ENCODE assay signal across 8 cellular contexts in the genomic region with DNA sequence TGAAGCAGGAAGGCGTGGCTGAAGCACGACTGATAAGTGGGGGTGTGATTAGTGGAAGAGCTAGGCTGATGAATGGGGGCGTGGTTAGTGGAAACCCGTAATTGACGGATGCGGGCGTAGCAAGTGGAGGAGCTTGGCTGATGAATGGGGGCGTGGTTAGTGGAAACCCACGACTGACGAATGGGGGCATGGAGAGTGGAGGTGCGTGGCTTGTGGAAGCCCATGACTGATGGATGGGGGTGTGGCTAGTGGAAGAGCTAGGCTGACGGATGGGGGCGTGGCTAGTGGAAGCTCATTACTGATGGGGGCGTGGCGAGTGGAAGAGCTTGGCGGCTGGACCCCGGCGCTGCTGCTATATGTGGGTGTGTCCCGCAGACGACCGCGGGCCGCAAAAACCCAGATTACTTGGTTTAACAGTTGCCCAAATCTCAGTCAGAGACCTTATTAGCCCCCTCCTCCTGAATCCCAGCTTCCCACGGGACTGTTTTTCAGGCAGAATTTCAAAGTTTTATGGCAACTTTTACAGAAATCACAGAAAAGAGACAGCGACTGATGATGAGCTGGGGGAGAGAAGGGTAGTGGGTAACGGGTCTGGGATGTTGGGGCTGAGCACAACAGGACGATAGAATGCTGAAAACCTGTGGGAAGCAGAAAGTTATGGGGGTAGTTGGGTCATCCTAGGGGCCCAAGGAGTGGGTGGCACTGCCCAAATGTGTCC. TPM values are rescaled to one million over a fixed set of nuclear protein-coding genes. Genes with fewer than 3 reads are reported as not detected.
DNase-seq lines count a peak whose midpoint lies in the region; ATAC-seq and TF ChIP-seq lines count a peak whose summit lies in the region.

No MANE protein-coding gene starts in this region.

- TF ChIP-seq CTCF in dorsolateral prefrontal cortex (IDR thresholded peaks at IDR 0.05 in 54 of 56, conservative IDR thresholded peaks at IDR 0.05 in 2 of 56; ENCODE audit: low read depth in 1 of 56, partially characterized antibody in 56 of 56) (no peak), left lung (IDR thresholded peaks at IDR 0.05) (no peak), chondrocyte (IDR thresholded peaks at IDR 0.05) (no peak)

- intact Hi-C loops in CD4-positive, alpha-beta memory T cell (cut with micrococcal nuclease) = no loop called here
- intact Hi-C loops in dorsolateral prefrontal cortex (cut with DNase I) = no loop called here
- intact Hi-C loops in left lung (cut with DNase I) = no loop called here

- no peaks in the 10 kb centered on the region for H3K36me3 ChIP-seq in CD4-positive, alpha-beta memory T cell (ENCODE audit: insufficient read depth, low read length)
- no peaks in the 10 kb centered on the region for H3K36me3 ChIP-seq in left lung

- peaks cover 0 to 2% (median 0%) of the 10 kb centered on the region in 8 donors for H3K9me3 Mint-ChIP-seq in CD4-positive, alpha-beta memory T cell
- H3K9me3 Mint-ChIP-seq in activated CD4-positive, alpha-beta T cell treated with anti-CD3 and anti-CD28 coated beads, Interleukin-2, amount 10 ng/mL, durations not matched to agents 7 days and 5 days = peaks cover 6% of the 10 kb centered on the region
- H3K9me3 Mint-ChIP-seq in chondrocyte (ENCODE audit: low read depth) = no peaks in the 10 kb centered on the region

- no peak overlapping the region for H3K4me3 Mint-ChIP-seq in CD4-positive, alpha-beta memory T cell
- H3K4me3 Mint-ChIP-seq in activated CD4-positive, alpha-beta T cell treated with anti-CD3 and anti-CD28 coated beads, Interleukin-2, amount 10 ng/mL, durations not matched to agents 7 days and 5 days = no peak overlapping the region
- H3K4me3 Mint-ChIP-seq in chondrocyte (ENCODE audit: unreplicated experiment) = no peak overlapping the region

- H3K4me3 ChIP-seq in CD4-positive, alpha-beta memory T cell (ENCODE audit: low read length in 2 of 2) = peak overlapping the region; percentile 21 to 27
- H3K4me3 ChIP-seq in dorsolateral prefrontal cortex = peak overlapping the region in 42 of 59 donors; percentile 5 to 54 (median 28)
- H3K4me3 ChIP-seq in left lung = no peak overlapping the region

- no peak overlapping the region for H3K27ac ChIP-seq in CD4-positive, alpha-beta memory T cell (ENCODE audit: low read depth, low read length)
- H3K27ac ChIP-seq in dorsolateral prefrontal cortex (peak overlapping the region in 10 of 59 donors; percentile 4 to 43 (median 14)), left lung (no peak overlapping the region)

- DNase-seq in CD4-positive, alpha-beta memory T cell = peak; percentile 73 to 96 (median 80)
- DNase-seq in NCI-H526 treated with DMSO at 0.1 percent for 48 hours (lab: John Stamatoyannopoulos, UW) = peak; percentile 98
- peak; percentile 87 for DNase-seq in activated CD4-positive, alpha-beta T cell treated with anti-CD3 and anti-CD28 coated beads, Interleukin-2, amount 10 ng/mL, durations not matched to agents 7 days and 5 days
- peak; percentile 64 to 95 (median 88) for DNase-seq in dorsolateral prefrontal cortex
- DNase-seq in left lung = peak in 1 of 2 donors; percentile 88
- DNase-seq in stimulated activated CD4-positive, alpha-beta T cell treated with anti-CD3 and anti-CD28 coated beads, Interleukin-4, amount 100 ng/mL, for 48 hours (ENCODE audit: low read depth in 2 of 2) = peak; percentile 84 to 85
- DNase-seq in chondrocyte (ENCODE audit: low spot score) = no peak

- H3K4me1 Mint-ChIP-seq in CD4-positive, alpha-beta memory T cell = peaks cover 6 to 12% (median 12%) of the 10 kb centered on the region in 4 donors
- peaks cover 32% of the 10 kb centered on the region for H3K4me1 Mint-ChIP-seq in activated CD4-positive, alpha-beta T cell treated with anti-CD3 and anti-CD28 coated beads, Interleukin-2, amount 10 ng/mL, durations not matched to agents 7 days and 5 days
- peaks cover 6% of the 10 kb centered on the region for H3K4me1 Mint-ChIP-seq in chondrocyte (ENCODE audit: low read depth)

- peaks cover 32 to 33% of the 10 kb centered on the region in 2 donors for H3K27me3 Mint-ChIP-seq in CD4-positive, alpha-beta memory T cell
- peaks cover 39% of the 10 kb centered on the region for H3K27me3 Mint-ChIP-seq in activated CD4-positive, alpha-beta T cell treated with anti-CD3 and anti-CD28 coated beads, Interleukin-2, amount 10 ng/mL, durations not matched to agents 7 days and 5 days
- H3K27me3 Mint-ChIP-seq in chondrocyte (ENCODE audit: low read depth) = no peaks in the 10 kb centered on the region

- ATAC-seq in HG03342 (IDR thresholded peaks at IDR 0.05; ENCODE audit: unreplicated experiment) = peak; percentile 42
- ATAC-seq in left lung = peak; percentile 87

- POLR2A ChIA-PET in CD4-positive, alpha-beta memory T cell (lab: Charles Lee; ENCODE audit: partially characterized antibody) = interaction anchor here (1.0 kb wide), 1 partner anchor 55 kb away, joined by 3 read pairs; a partner anchor contains a TSS
- POLR2A ChIA-PET in activated CD4-positive, alpha-beta T cell treated with anti-CD3 and anti-CD28 coated beads, Interleukin-2, amount 10 ng/mL, durations not matched to agents 7 days and 5 days (lab: Charles Lee) = no interaction called here

- no peaks in the 10 kb centered on the region for H3K36me3 Mint-ChIP-seq in CD4-positive, alpha-beta memory T cell
- H3K36me3 Mint-ChIP-seq in activated CD4-positive, alpha-beta T cell treated with anti-CD3 and anti-CD28 coated beads, Interleukin-2, amount 10 ng/mL, durations not matched to agents 7 days and 5 days (ENCODE audit: low read depth) = no peaks in the 10 kb centered on the region
- H3K36me3 Mint-ChIP-seq in chondrocyte (ENCODE audit: low read depth) = no peaks in the 10 kb centered on the region

- peaks cover 24% of the 10 kb centered on the region for H3K27me3 ChIP-seq in CD4-positive, alpha-beta memory T cell (ENCODE audit: insufficient read depth, low read length)
- H3K27me3 ChIP-seq in dorsolateral prefrontal cortex (peaks cover 0 to 60% (median 15%) of the 10 kb centered on the region in 45 donors), left lung (peaks cover 27 to 100% of the 10 kb centered on the region in 2 donors)

- no peak overlapping the region for H3K27ac Mint-ChIP-seq in CD4-positive, alpha-beta memory T cell
- H3K27ac Mint-ChIP-seq in activated CD4-positive, alpha-beta T cell treated with anti-CD3 and anti-CD28 coated beads, Interleukin-2, amount 10 ng/mL, durations not matched to agents 7 days and 5 days = no peak overlapping the region
- no peak overlapping the region for H3K27ac Mint-ChIP-seq in chondrocyte (ENCODE audit: unreplicated experiment)

- H3K4me1 ChIP-seq in CD4-positive, alpha-beta memory T cell (ENCODE audit: insufficient read depth, low read length) = peaks cover 26% of the 10 kb centered on the region
- H3K4me1 ChIP-seq in left lung = peaks cover 14 to 27% of the 10 kb centered on the region in 2 donors

- CTCF ChIA-PET in CD4-positive, alpha-beta memory T cell (lab: Charles Lee; ENCODE audit: partially characterized antibody) = interaction anchor here (0.6 to 1.9 kb wide), 18 partner anchors 8 to 286 kb away, joined by 3 to 15 read pairs (median 6); a partner anchor contains a TSS
- CTCF ChIA-PET in activated CD4-positive, alpha-beta T cell treated with anti-CD3 and anti-CD28 coated beads, Interleukin-2, amount 10 ng/mL, durations not matched to agents 7 days and 5 days (lab: Charles Lee) = interaction anchor here (0.5 to 2.8 kb wide), 23 partner anchors 8 to 317 kb away, joined by 3 to 20 read pairs (median 4); a partner anchor contains a TSS

- H3K9me3 ChIP-seq in CD4-positive, alpha-beta memory T cell (ENCODE audit: control insufficient read depth in 1 of 2, low read length in 2 of 2) = no peaks in the 10 kb centered on the region
- no peaks in the 10 kb centered on the region for H3K9me3 ChIP-seq in left lung

RNA-seq across cellular contexts. Expression of a gene that starts 9.0 kb away (rescaled TPM):
- total RNA-seq in CD4-positive, alpha-beta memory T cell = under 1 TPM in 1 of 2 experiments, not detected in 1; 0.35 TPM
- under 1 TPM in 1 of 2 donors, not detected in 1; 0.71 TPM for polyA plus RNA-seq in CD4-positive, alpha-beta memory T cell
- not detected for total RNA-seq in activated CD4-positive, alpha-beta T cell treated with anti-CD3 and anti-CD28 coated beads, Interleukin-2, amount 10 ng/mL, durations not matched to agents 7 days and 5 days
- 100 to 1,000 TPM in 12 of 120 experiments, 10 to 100 TPM in 108; 26.3 to 120 (median 70.9) TPM for total RNA-seq in dorsolateral prefrontal cortex
- total RNA-seq in left lung = 10 to 100 TPM in 1 of 2 donors, 1 to 10 TPM in 1; 6.7 to 11.8 TPM
- total RNA-seq in chondrocyte = 79.5 to 83.4 TPM (median 82.2 TPM) in 3 replicates

RNA-seq across cellular contexts. Expression of a gene that starts 43.4 kb away (rescaled TPM):
- total RNA-seq in CD4-positive, alpha-beta memory T cell = not detected
- polyA plus RNA-seq in CD4-positive, alpha-beta memory T cell = not detected
- not detected for total RNA-seq in activated CD4-positive, alpha-beta T cell treated with anti-CD3 and anti-CD28 coated beads, Interleukin-2, amount 10 ng/mL, durations not matched to agents 7 days and 5 days
- total RNA-seq in dorsolateral prefrontal cortex (100 to 1,000 TPM in 69 of 120 experiments, 10 to 100 TPM in 51; 22.2 to 179 (median 105) TPM), left lung (under 1 TPM in 1 of 2 donors, not detected in 1; 0.06 TPM), chondrocyte (0.27 to 0.42 TPM (median 0.31 TPM) in 3 replicates)

RNA-seq across cellular contexts. Expression of a gene that starts 55.7 kb away (rescaled TPM):
- 1 to 10 TPM; 4.0 to 4.3 TPM for total RNA-seq in CD4-positive, alpha-beta memory T cell
- polyA plus RNA-seq in CD4-positive, alpha-beta memory T cell = 10 to 100 TPM in 1 of 2 donors, 1 to 10 TPM in 1; 4.8 to 10.6 TPM
- total RNA-seq in activated CD4-positive, alpha-beta T cell treated with anti-CD3 and anti-CD28 coated beads, Interleukin-2, amount 10 ng/mL, durations not matched to agents 7 days and 5 days = 10 to 100 TPM; 12.5 to 14.1 TPM
- 10 to 100 TPM in 119 of 120 experiments, 1 to 10 TPM in 1; 9.5 to 40.3 (median 18.4) TPM for total RNA-seq in dorsolateral prefrontal cortex
- 10 to 100 TPM; 12.0 to 12.3 TPM for total RNA-seq in left lung
- total RNA-seq in chondrocyte = 9.1 to 12.0 TPM (median 9.7 TPM) in 3 replicates

Comparison
In these comparisons a context has a peak if more than half of its experiments do, and no peak if none do; other contexts are left out.
1. H3K4me3 ChIP-seq: peak in CD4-positive, alpha-beta memory T cell (2 of 2) and dorsolateral prefrontal cortex (42 of 59); none in left lung (0 of 2).
2. RNA of a gene that starts 9.0 kb away (total RNA-seq): 79.5 to 83.4 TPM in chondrocyte, 26.3 to 120 TPM in dorsolateral prefrontal cortex and 6.7 to 11.8 TPM in left lung; 0.35 TPM in CD4-positive, alpha-beta memory T cell and not detected in activated CD4-positive, alpha-beta T cell treated with anti-CD3 and anti-CD28 coated beads, Interleukin-2, amount 10 ng/mL, durations not matched to agents 7 days and 5 days; every median in the first group is over 4 times any median in the second.
3. RNA of a gene that starts 43.4 kb away (total RNA-seq): 22.2 to 179 TPM in dorsolateral prefrontal cortex; 0.27 to 0.42 TPM in chondrocyte, not detected in CD4-positive, alpha-beta memory T cell, 0.06 TPM in left lung and not detected in activated CD4-positive, alpha-beta T cell treated with anti-CD3 and anti-CD28 coated beads, Interleukin-2, amount 10 ng/mL, durations not matched to agents 7 days and 5 days; every median in the first group is over 10 times any median in the second.